Comparison of ENCODE assay signal across 11 cellular contexts in the genomic region with DNA sequence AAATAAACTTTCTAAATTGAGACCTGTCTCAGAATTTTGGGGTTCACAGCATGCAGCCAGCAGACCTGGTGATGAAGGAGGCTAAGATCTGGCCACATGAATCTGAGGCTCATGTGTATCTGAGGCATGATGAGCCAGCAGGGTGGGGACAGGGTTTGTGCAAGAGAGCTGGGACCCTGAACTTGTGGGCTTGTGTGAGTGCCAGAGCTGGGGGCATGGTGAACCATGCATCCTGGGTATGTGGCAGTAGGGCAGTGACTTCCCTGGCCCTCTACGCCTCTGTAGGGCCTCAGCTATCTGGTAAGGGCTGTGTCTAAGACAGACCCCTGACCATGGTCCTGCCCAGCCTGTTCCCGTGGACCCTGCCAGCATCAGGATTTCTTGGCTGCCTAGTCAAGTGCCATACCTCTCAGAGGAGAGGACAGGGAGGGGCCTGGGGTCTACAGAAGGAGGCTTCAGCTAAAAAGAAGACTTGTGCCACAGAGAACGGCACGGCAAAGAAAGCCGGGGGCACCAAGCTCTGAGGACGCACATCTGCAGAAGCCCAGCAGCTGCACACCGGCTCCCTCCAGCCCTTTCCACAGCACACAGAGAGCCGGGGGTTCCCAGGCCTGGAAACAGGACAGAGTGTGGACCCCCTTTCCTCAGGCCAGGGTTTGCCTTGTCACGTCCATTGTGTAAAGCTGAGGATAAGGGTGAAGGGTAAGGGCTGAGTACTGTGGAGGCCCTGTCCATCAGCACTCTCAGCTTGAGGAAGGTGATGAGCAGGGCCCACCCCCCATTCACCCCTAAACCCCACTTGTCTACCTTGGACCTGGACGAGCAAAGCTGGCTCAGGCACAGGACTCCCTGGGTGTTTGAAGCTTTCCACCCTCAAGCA.
"Had no signal": no experiment of that assay in that cellular context is flagged by ENCODE, and none has a peak within 500 bp of the region (broad histone marks: within the 10 kb centered on the region; RNA-seq: fewer than 3 reads in every experiment).

No MANE protein-coding gene starts in this region.

- ATAC-seq: left colon, psoas muscle had no signal

- H3K27ac ChIP-seq: breast epithelium, esophagus squamous epithelium, psoas muscle, sigmoid colon, transverse colon had no signal

- H3K4me3 ChIP-seq: breast epithelium, esophagus squamous epithelium, psoas muscle, sigmoid colon, transverse colon had no signal

- DNase-seq: activated naive CD4-positive, alpha-beta T cell treated with anti-CD3 and anti-CD28 coated beads, Interleukin-2, amount 50 U/mL, for 16 hours; esophagus squamous epithelium; immature natural killer cell; left colon; mesendoderm; psoas muscle; sigmoid colon; stimulated activated naive CD4-positive, alpha-beta T cell; substantia nigra; transverse colon had no signal

- H3K9me3 ChIP-seq: esophagus squamous epithelium, psoas muscle, sigmoid colon, transverse colon had no signal

- H3K4me1 ChIP-seq: breast epithelium, psoas muscle had no signal

- H3K36me3 ChIP-seq: breast epithelium, esophagus squamous epithelium, sigmoid colon, transverse colon had no signal
